Comparison of ENCODE assay signal across 31 cellular contexts in the genomic region with DNA sequence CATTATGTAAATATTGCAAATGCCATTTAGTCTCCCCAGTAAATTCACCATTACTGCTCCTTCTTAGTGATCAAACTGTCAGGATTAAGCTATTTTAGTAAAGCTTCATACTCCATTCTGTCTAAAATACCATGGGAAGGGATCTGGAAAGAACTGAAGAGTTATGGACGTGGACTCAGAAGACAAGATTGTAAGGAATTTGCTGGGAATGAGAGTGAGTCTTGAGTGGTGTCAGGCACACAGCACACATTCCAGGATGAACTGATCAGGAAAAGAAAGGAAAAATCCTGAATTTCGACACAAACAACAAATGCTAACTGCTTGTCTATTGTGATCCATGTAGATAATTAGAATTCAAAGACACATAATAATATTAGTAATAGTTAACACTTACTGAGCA.
DNase-seq lines count a peak whose midpoint lies in the region; ATAC-seq and TF ChIP-seq lines count a peak whose summit lies in the region.
"Had no signal": no experiment of that assay in that cellular context is flagged by ENCODE, and none has a peak within 500 bp of the region (broad histone marks: within the 10 kb centered on the region; RNA-seq: fewer than 3 reads in every experiment).

No MANE protein-coding gene starts in this region.

- TF ChIP-seq CTCF in AG10803 (conservative IDR thresholded peaks at IDR 0.05; ENCODE audit: low read length), result no peak
- TF ChIP-seq CTCF in fibroblast of the aortic adventitia (IDR thresholded peaks at IDR 0.05; ENCODE audit: insufficient read depth, low read length), result no peak

- ATAC-seq in Right ventricle myocardium inferior (no peak), HG02763 (IDR thresholded peaks at IDR 0.05; ENCODE audit: unreplicated experiment) (no peak), HG03520 (IDR thresholded peaks at IDR 0.05; ENCODE audit: unreplicated experiment) (no peak)
- ATAC-seq: A549; body of pancreas; gastroesophageal sphincter; GM12878; naive thymus-derived CD4-positive, alpha-beta T cell; stimulated activated memory B cell treated with anti-CD40 and anti-IgM and Interleukin-4, amounts not matched to agents 10 μg/mL and 1 μg/mL and 100 μg/mL, for 72 hours had no signal

- no peak for TF ChIP-seq POLR2A in erythroblast (IDR thresholded peaks at IDR 0.05; ENCODE audit: low read length)

- intact Hi-C loops in Right ventricle myocardium inferior (cut with DNase I), result no loop called here

- DNase-seq in AG10803 (ENCODE audit: low read depth), result peak; percentile 18
- peak; percentile 67 for DNase-seq in NCI-H226
- DNase-seq in fibroblast of the aortic adventitia (ENCODE audit: low read depth), result peak; percentile 1
- peak; percentile 54 for DNase-seq in myocyte (ENCODE audit: low read depth)
- no peak for DNase-seq in Right ventricle myocardium inferior (ENCODE audit: missing footprints)
- DNase-seq in erythroblast (lab: John Stamatoyannopoulos, UW), result no peak
- DNase-seq: activated B cell treated with CpG ODN at 0.5 μM for 24 hours; activated CD4-positive, alpha-beta T cell treated with anti-CD3 and anti-CD28 coated beads, Interleukin-2, amount 50 U/mL, for 4 hours; activated CD8-positive, alpha-beta memory T cell treated with anti-CD3 and anti-CD28 coated beads, Interleukin-2, amount 50 U/mL, for 4 hours; BE2C; body of pancreas; cerebellar nuclear complex; effector CD8-positive, alpha-beta T cell; H7; kidney; naive thymus-derived CD4-positive, alpha-beta T cell; NCI-H1105; NCI-H2081 treated with DMSO at 0.1 percent for 48 hours; OCI-M1; retina; spleen; stimulated activated CD4-positive, alpha-beta T cell treated with anti-CD3 and anti-CD28 coated beads, Interleukin-2, amount 100 ng/mL, for 48 hours; T1000; uterus had no signal

- H3K4me3 ChIP-seq in AG10803 (ENCODE audit: low read length) (no peak overlapping the region), fibroblast of the aortic adventitia (ENCODE audit: low read depth, low read length) (no peak overlapping the region)
- H3K4me3 ChIP-seq: A549, body of pancreas, gastroesophageal sphincter, GM12878, spleen, suprapubic skin, uterus had no signal

Comparison
In these comparisons a context has a peak if more than half of its experiments do, and no peak if none do; other contexts are left out.
1. DNase-seq: peak in AG10803 (single experiment), NCI-H226 (single experiment), fibroblast of the aortic adventitia (single experiment) and myocyte (single experiment); none in Right ventricle myocardium inferior (single experiment) and erythroblast (0 of 2).